Comparison of ENCODE assay signal across 16 cellular contexts in the genomic region with DNA sequence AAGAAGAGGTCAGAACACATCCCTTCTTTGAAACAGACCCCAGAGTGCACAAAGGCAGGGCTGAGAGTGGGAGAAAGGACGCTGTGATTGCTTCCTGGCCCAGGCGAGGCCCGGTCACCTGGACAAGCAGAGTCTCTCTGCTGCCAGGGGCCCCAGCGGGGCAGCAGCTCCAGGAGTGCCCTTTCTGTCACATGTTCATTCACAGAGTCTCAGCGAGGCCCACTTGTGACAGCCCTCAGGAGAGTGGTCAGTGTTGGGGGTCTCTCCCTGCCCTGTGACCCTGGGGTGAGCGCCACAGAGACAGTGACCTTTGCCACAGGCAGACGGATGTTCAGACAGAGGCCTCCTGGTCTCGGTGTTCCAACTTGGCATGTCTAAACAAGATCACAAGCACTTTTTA.
DNase-seq lines count a peak whose midpoint lies in the region; ATAC-seq and TF ChIP-seq lines count a peak whose summit lies in the region.
"Had no signal": no experiment of that assay in that cellular context is flagged by ENCODE, and none has a peak within 500 bp of the region (broad histone marks: within the 10 kb centered on the region; RNA-seq: fewer than 3 reads in every experiment).

No MANE protein-coding gene starts in this region.

- H3K9ac ChIP-seq in endodermal cell (ENCODE audit: extremely low read depth, low read length, poor library complexity, severe bottlenecking): no peak overlapping the region

- H3K4me1 Mint-ChIP-seq in endodermal cell (peaks cover 2% of the 10 kb centered on the region), osteocyte (ENCODE audit: unreplicated experiment) (no peaks in the 10 kb centered on the region)
- no peaks in the 10 kb centered on the region for H3K4me1 Mint-ChIP-seq in stimulated activated effector memory CD8-positive, alpha-beta T cell treated with anti-CD3 and anti-CD28 coated beads, Interleukin-12 subunit alpha, Interleukin-12 subunit beta, amount 100 ng/mL, for 72 hours
- H3K4me1 Mint-ChIP-seq: CD14-positive monocyte; CD4-positive, alpha-beta memory T cell had no signal

- no peak for ATAC-seq in left ventricle myocardium superior
- no peak for ATAC-seq in GM21360 (IDR thresholded peaks at IDR 0.05; ENCODE audit: unreplicated experiment)
- ATAC-seq in stimulated activated effector memory CD8-positive, alpha-beta T cell treated with anti-CD3 and anti-CD28 coated beads, Interleukin-12 subunit alpha, Interleukin-12 subunit beta, amount 100 ng/mL, for 72 hours: no peak

- H3K27ac ChIP-seq in cardiac muscle cell (peak overlapping the region; percentile 75), endodermal cell (ENCODE audit: low read depth, low read length) (no peak overlapping the region), vagina (no peak overlapping the region)

- H3K9me3 ChIP-seq in cardiac muscle cell (ENCODE audit: low read depth): no peaks in the 10 kb centered on the region
- H3K9me3 ChIP-seq in endodermal cell (ENCODE audit: control insufficient read depth, low read length): no peaks in the 10 kb centered on the region
- no peaks in the 10 kb centered on the region for H3K9me3 ChIP-seq in vagina
- H3K9me3 ChIP-seq: HAP-1 had no signal

- intact Hi-C loops in left ventricle myocardium superior (cut with micrococcal nuclease) (no loop called here), vagina (cut with DNase I) (no loop called here)

- H3K4me1 ChIP-seq in cardiac muscle cell (ENCODE audit: low read depth): peaks cover 44% of the 10 kb centered on the region
- no peaks in the 10 kb centered on the region for H3K4me1 ChIP-seq in endodermal cell (ENCODE audit: control insufficient read depth, insufficient read depth, low read length)
- peaks cover 16% of the 10 kb centered on the region for H3K4me1 ChIP-seq in vagina
- H3K4me1 ChIP-seq: HAP-1 had no signal

- H3K36me3 ChIP-seq in cardiac muscle cell: no peaks in the 10 kb centered on the region
- no peaks in the 10 kb centered on the region for H3K36me3 ChIP-seq in endodermal cell (ENCODE audit: control insufficient read depth, insufficient read depth, low read length)
- no peaks in the 10 kb centered on the region for H3K36me3 ChIP-seq in vagina
- H3K36me3 ChIP-seq: HAP-1 had no signal

- 88 to 93% methylated on average over 5 to 8 of the region's 8 CpGs for WGBS in endodermal cell (ENCODE audit: insufficient coverage in 1 of 2, insufficient read length in 1 of 2), 2 experiments

- DNase-seq in cardiac muscle cell (ENCODE audit: low read depth in 1 of 2, low spot score in 1 of 2) (no peak), left ventricle myocardium superior (no peak), endodermal cell (peak; percentile 30), osteocyte (ENCODE audit: extremely low spot score, unreplicated experiment) (peak; percentile 80), vagina (ENCODE audit: extremely low spot score in 2 of 2) (peak; percentile 55 to 64), kidney glomerular epithelial cell (lab: John Stamatoyannopoulos, UW) (no peak)
- no peak for DNase-seq in stimulated activated effector memory CD8-positive, alpha-beta T cell treated with anti-CD3 and anti-CD28 coated beads, Interleukin-12 subunit alpha, Interleukin-12 subunit beta, amount 100 ng/mL, for 72 hours (ENCODE audit: low spot score in 2 of 2)
- DNase-seq: Calu3; CD4-positive, alpha-beta memory T cell; COR-L47; DMS53; DMS79 treated with DMSO at 0.1 percent for 48 hours; HFFc6 had no signal

- H3K4me3 Mint-ChIP-seq in endodermal cell (no peak overlapping the region), osteocyte (ENCODE audit: unreplicated experiment) (no peak overlapping the region)
- H3K4me3 Mint-ChIP-seq in stimulated activated effector memory CD8-positive, alpha-beta T cell treated with anti-CD3 and anti-CD28 coated beads, Interleukin-12 subunit alpha, Interleukin-12 subunit beta, amount 100 ng/mL, for 72 hours: no peak overlapping the region
- H3K4me3 Mint-ChIP-seq: CD14-positive monocyte; CD4-positive, alpha-beta memory T cell; HFFc6 had no signal

- no peak for TF ChIP-seq CTCF in cardiac muscle cell (IDR thresholded peaks at IDR 0.05; ENCODE audit: low read depth, low read length)
- no peak for TF ChIP-seq CTCF in endodermal cell (conservative IDR thresholded peaks at IDR 0.05)
- no peak for TF ChIP-seq CTCF in osteocyte (IDR thresholded peaks at IDR 0.05)
- TF ChIP-seq CTCF in vagina (IDR thresholded peaks at IDR 0.05): no peak

- no peaks in the 10 kb centered on the region for H3K36me3 Mint-ChIP-seq in endodermal cell (ENCODE audit: low read depth)
- no peaks in the 10 kb centered on the region for H3K36me3 Mint-ChIP-seq in osteocyte (ENCODE audit: unreplicated experiment)
- H3K36me3 Mint-ChIP-seq in stimulated activated effector memory CD8-positive, alpha-beta T cell treated with anti-CD3 and anti-CD28 coated beads, Interleukin-12 subunit alpha, Interleukin-12 subunit beta, amount 100 ng/mL, for 72 hours: no peaks in the 10 kb centered on the region
- H3K36me3 Mint-ChIP-seq: CD14-positive monocyte; CD4-positive, alpha-beta memory T cell had no signal

- H3K27ac Mint-ChIP-seq in endodermal cell: no peak overlapping the region
- no peak overlapping the region for H3K27ac Mint-ChIP-seq in osteocyte (ENCODE audit: unreplicated experiment)
- no peak overlapping the region for H3K27ac Mint-ChIP-seq in stimulated activated effector memory CD8-positive, alpha-beta T cell treated with anti-CD3 and anti-CD28 coated beads, Interleukin-12 subunit alpha, Interleukin-12 subunit beta, amount 100 ng/mL, for 72 hours
- H3K27ac Mint-ChIP-seq: CD14-positive monocyte; CD4-positive, alpha-beta memory T cell; HFFc6 had no signal

- no peaks in the 10 kb centered on the region for H3K9me3 Mint-ChIP-seq in endodermal cell
- no peaks in the 10 kb centered on the region for H3K9me3 Mint-ChIP-seq in osteocyte (ENCODE audit: unreplicated experiment)
- H3K9me3 Mint-ChIP-seq in stimulated activated effector memory CD8-positive, alpha-beta T cell treated with anti-CD3 and anti-CD28 coated beads, Interleukin-12 subunit alpha, Interleukin-12 subunit beta, amount 100 ng/mL, for 72 hours: no peaks in the 10 kb centered on the region
- H3K9me3 Mint-ChIP-seq: CD4-positive, alpha-beta memory T cell had no signal

- H3K27me3 Mint-ChIP-seq in endodermal cell (ENCODE audit: insufficient read depth) (peaks cover 5% of the 10 kb centered on the region), osteocyte (ENCODE audit: unreplicated experiment) (peaks cover 2% of the 10 kb centered on the region)

- no peak for TF ChIP-seq POLR2A in vagina (IDR thresholded peaks at IDR 0.05)

- H3K27me3 ChIP-seq in cardiac muscle cell: no peaks in the 10 kb centered on the region
- no peaks in the 10 kb centered on the region for H3K27me3 ChIP-seq in endodermal cell (ENCODE audit: control insufficient read depth, insufficient read depth, low read length, poor library complexity, severe bottlenecking)
- H3K27me3 ChIP-seq in vagina: no peaks in the 10 kb centered on the region

- no peak overlapping the region for H3K4me3 ChIP-seq in cardiac muscle cell
- no peak overlapping the region for H3K4me3 ChIP-seq in endodermal cell (ENCODE audit: low read length)
- H3K4me3 ChIP-seq in vagina: no peak overlapping the region
- H3K4me3 ChIP-seq: HAP-1 had no signal

Comparison
In these comparisons a context has a peak if more than half of its experiments do, and no peak if none do; other contexts are left out.
1. DNase-seq: peak in endodermal cell (single experiment), osteocyte (single experiment) and vagina (2 of 2); none in cardiac muscle cell (0 of 2), left ventricle myocardium superior (single experiment), stimulated activated effector memory CD8-positive, alpha-beta T cell treated with anti-CD3 and anti-CD28 coated beads, Interleukin-12 subunit alpha, Interleukin-12 subunit beta, amount 100 ng/mL, for 72 hours (0 of 2) and kidney glomerular epithelial cell (single experiment).